ENCODE assay signal across 8 cellular contexts in genomic region chr3:43995929-43996378, GRCh38.
DNase-seq lines count a peak whose midpoint lies in the region; ATAC-seq and TF ChIP-seq lines count a peak whose summit lies in the region.

No MANE protein-coding gene starts in this region.

- H3K27me3 Mint-ChIP-seq in CD8-positive, alpha-beta memory T cell: peaks cover 67 to 85% of the 10 kb centered on the region in 2 donors
- H3K27me3 Mint-ChIP-seq in MCF 10A (ENCODE audit: insufficient read depth, unreplicated experiment): peaks cover 45% of the 10 kb centered on the region

- H3K27me3 ChIP-seq in CD8-positive, alpha-beta memory T cell (ENCODE audit: insufficient read depth, low read length, poor library complexity, severe bottlenecking): peaks cover 65% of the 10 kb centered on the region
- no peaks in the 10 kb centered on the region for H3K27me3 ChIP-seq in KMS-11 (ENCODE audit: insufficient read depth, low read depth)
- H3K27me3 ChIP-seq in neural cell (ENCODE audit: insufficient read depth, low read depth, low read length): peaks cover 75% of the 10 kb centered on the region

- no peak for TF ChIP-seq RAD21 in neural cell (conservative IDR thresholded peaks at IDR 0.05)

- H3K9ac ChIP-seq in KMS-11: peak overlapping the region; percentile 88; the same call in 1 of the 2 replicates
- H3K9ac ChIP-seq in neural cell (ENCODE audit: low read length): peak overlapping the region; percentile 64

- peaks cover 0 to 2% (median 0%) of the 10 kb centered on the region in 3 donors for H3K36me3 Mint-ChIP-seq in CD8-positive, alpha-beta memory T cell
- H3K36me3 Mint-ChIP-seq in MCF 10A (ENCODE audit: insufficient read depth, unreplicated experiment): no peaks in the 10 kb centered on the region

- peak overlapping the region; percentile 64 to 88 (median 79) for H3K4me3 Mint-ChIP-seq in CD8-positive, alpha-beta memory T cell
- H3K4me3 Mint-ChIP-seq in MCF 10A (ENCODE audit: unreplicated experiment): peak overlapping the region; percentile 75

- TF ChIP-seq CTCF in KMS-11 (conservative IDR thresholded peaks at IDR 0.05; ENCODE audit: low read depth, low read length): no peak
- no peak for TF ChIP-seq CTCF in MCF 10A (IDR thresholded peaks at IDR 0.05; ENCODE audit: unreplicated experiment)
- TF ChIP-seq CTCF in neural cell (IDR thresholded peaks at IDR 0.05; ENCODE audit: poor library complexity, severe bottlenecking): no peak

- no peaks in the 10 kb centered on the region for H3K36me3 ChIP-seq in CD8-positive, alpha-beta memory T cell (ENCODE audit: insufficient read depth, low read length)
- no peaks in the 10 kb centered on the region for H3K36me3 ChIP-seq in KMS-11 (ENCODE audit: insufficient read depth)
- H3K36me3 ChIP-seq in neural cell (ENCODE audit: insufficient read depth, low read length): no peaks in the 10 kb centered on the region

- no TSS peak for BruUV-seq in MCF 10A (replicated peaks; lab: Mats Ljungman, UMichigan)

- H3K9me2 ChIP-seq in neural cell (ENCODE audit: insufficient read depth, low read length): no peaks in the 10 kb centered on the region

- H3K4me1 Mint-ChIP-seq in CD8-positive, alpha-beta memory T cell: peaks cover 40 to 48% (median 48%) of the 10 kb centered on the region in 3 donors
- H3K4me1 Mint-ChIP-seq in MCF 10A (ENCODE audit: insufficient read depth, unreplicated experiment): peaks cover 28% of the 10 kb centered on the region

- H4K20me1 ChIP-seq in KMS-11 (ENCODE audit: insufficient read depth) (no peaks in the 10 kb centered on the region), neural cell (ENCODE audit: insufficient read depth) (no peaks in the 10 kb centered on the region)

- no peak for TF ChIP-seq EP300 in neural cell (conservative IDR thresholded peaks at IDR 0.05; ENCODE audit: poor library complexity, severe bottlenecking)

- H3K27ac ChIP-seq in CD8-positive, alpha-beta memory T cell (ENCODE audit: low read depth, low read length): no peak overlapping the region
- peak overlapping the region; percentile 88 for H3K27ac ChIP-seq in KMS-11
- no peak overlapping the region for H3K27ac ChIP-seq in neural cell (ENCODE audit: low read length)

- H3K27ac Mint-ChIP-seq in CD8-positive, alpha-beta memory T cell: peak overlapping the region in 1 of 8 donors; percentile 28
- H3K27ac Mint-ChIP-seq in MCF 10A (ENCODE audit: low read depth, unreplicated experiment): no peak overlapping the region

- peak in 1 of 5 donors; percentile 1 for DNase-seq in CD8-positive, alpha-beta memory T cell
- DNase-seq in MCF 10A (ENCODE audit: unreplicated experiment): no peak
- DNase-seq in HT-29 (ENCODE audit: low spot score): no peak
- DNase-seq in inferior parietal cortex (ENCODE audit: extremely low spot score): no peak
- DNase-seq in UCSD-AML1 (lab: John Stamatoyannopoulos, UW; ENCODE audit: unreplicated experiment): no peak

- POLR2A ChIA-PET in CD8-positive, alpha-beta memory T cell (lab: Charles Lee): no interaction called here
- POLR2A ChIA-PET in MCF 10A (lab: Yijun Ruan, JAX): interaction anchor here (0.8 kb wide), 1 partner anchor 11 kb away, joined by 3 read pairs; no protein-coding TSS in a partner anchor

- no peak overlapping the region for H3K4me3 ChIP-seq in CD8-positive, alpha-beta memory T cell (ENCODE audit: low read length)
- H3K4me3 ChIP-seq in KMS-11 (IDR thresholded peaks at IDR 0.05; ENCODE audit: insufficient read depth, low read depth, low read length): peak overlapping the region; percentile 24
- peak overlapping the region; percentile 76 for H3K4me3 ChIP-seq in neural cell (ENCODE audit: low read length)

- intact Hi-C loops in MCF 10A (cut with micrococcal nuclease): loop anchor here (1.0 to 10.0 kb wide), 5 partner anchors 69 to 454 kb away; no protein-coding TSS in a partner anchor

- no peaks in the 10 kb centered on the region for H3F3A ChIP-seq in neural cell (ENCODE audit: insufficient read depth, low read length, poor library complexity, severe bottlenecking)

- peaks cover 15% of the 10 kb centered on the region; the same call in 1 of the 2 replicates for H3K79me2 ChIP-seq in KMS-11 (ENCODE audit: insufficient read depth, low read depth)
- H3K79me2 ChIP-seq in neural cell (replicated peaks; ENCODE audit: insufficient read depth, low read length): no peaks in the 10 kb centered on the region

- no peak for ATAC-seq in HG02610 (IDR thresholded peaks at IDR 0.05; ENCODE audit: unreplicated experiment)

- H3K4me2 ChIP-seq in KMS-11: peak overlapping the region; percentile 92
- peak overlapping the region; percentile 60 for H3K4me2 ChIP-seq in neural cell (ENCODE audit: low read length)

- CTCF ChIA-PET in CD8-positive, alpha-beta memory T cell (lab: Charles Lee): interaction anchor here (1.2 kb wide), 1 partner anchor 13 kb away, joined by 3 read pairs; no protein-coding TSS in a partner anchor
- CTCF ChIA-PET in MCF 10A (lab: Yijun Ruan, JAX): interaction anchor here (0.6 to 1.5 kb wide), 4 partner anchors 16 to 210 kb away, joined by 3 to 6 read pairs (median 4); no protein-coding TSS in a partner anchor

- H3K9me3 Mint-ChIP-seq in CD8-positive, alpha-beta memory T cell: peaks cover 3 to 17% (median 11%) of the 10 kb centered on the region in 5 donors
- peaks cover 5% of the 10 kb centered on the region for H3K9me3 Mint-ChIP-seq in MCF 10A (ENCODE audit: unreplicated experiment)

- H2AFZ ChIP-seq in KMS-11 (ENCODE audit: low read depth) (peak overlapping the region; percentile 75), neural cell (ENCODE audit: low read depth, low read length) (no peak overlapping the region)

- H3K9me3 ChIP-seq in CD8-positive, alpha-beta memory T cell (ENCODE audit: low read length): no peaks in the 10 kb centered on the region
- peaks cover 8% of the 10 kb centered on the region for H3K9me3 ChIP-seq in neural cell (ENCODE audit: low read length)

- peaks cover 36% of the 10 kb centered on the region for H3K4me1 ChIP-seq in CD8-positive, alpha-beta memory T cell (ENCODE audit: insufficient read depth, low read length)
- peaks cover 15% of the 10 kb centered on the region for H3K4me1 ChIP-seq in KMS-11 (ENCODE audit: low read depth, poor library complexity, severe bottlenecking)

TF ChIP-seq in neural cell, 6 proteins besides CTCF, POLR2A, EP300 and RAD21:
- TF ChIP-seq EZH2 (IDR thresholded peaks at IDR 0.05; ENCODE audit: borderline replicate concordance, insufficient read depth, low read length, poor library complexity, severe bottlenecking) (no peak), REST (IDR thresholded peaks at IDR 0.05; ENCODE audit: borderline replicate concordance) (no peak), SMC3 (conservative IDR thresholded peaks at IDR 0.05; ENCODE audit: poor library complexity) (no peak), MXI1 (conservative IDR thresholded peaks at IDR 0.05; ENCODE audit: poor library complexity, severe bottlenecking) (no peak), TAF1 (IDR thresholded peaks at IDR 0.05; ENCODE audit: low read depth) (no peak), POLR2AphosphoS5 (IDR thresholded peaks at IDR 0.05) (no peak)
